9 cellular contexts compared by ENCODE assay signal in genomic region chr11:44979536-44980399, GRCh38. TPM values are rescaled to one million over a fixed set of nuclear protein-coding genes. Genes with fewer than 3 reads are reported as not detected.
DNase-seq lines count a peak whose midpoint lies in the region; ATAC-seq and TF ChIP-seq lines count a peak whose summit lies in the region.
"Had no signal": no experiment of that assay in that cellular context is flagged by ENCODE, and none has a peak within 500 bp of the region (broad histone marks: within the 10 kb centered on the region; RNA-seq: fewer than 3 reads in every experiment).

No MANE protein-coding gene starts in this region.

- H3K9me3 ChIP-seq in mucosa of rectum (ENCODE audit: control insufficient read depth in 2 of 2, low read length in 2 of 2): no peaks in the 10 kb centered on the region
- H3K9me3 ChIP-seq in esophagus muscularis mucosa: no peaks in the 10 kb centered on the region
- no peaks in the 10 kb centered on the region for H3K9me3 ChIP-seq in GM23248 (ENCODE audit: low read depth)

- H3K79me2 ChIP-seq in GM23248 (ENCODE audit: insufficient read depth): no peaks in the 10 kb centered on the region

- intact Hi-C loops in esophagus muscularis mucosa (cut with DNase I): no loop called here

- no peak for TF ChIP-seq POLR2A in esophagus muscularis mucosa (IDR thresholded peaks at IDR 0.05; ENCODE audit: low read depth)

- in situ Hi-C loops in GM23248 (cut with MboI): loop anchor here (5.0 kb wide), 1 partner anchor 52 kb away; no protein-coding TSS in a partner anchor

- TF ChIP-seq EP300 in esophagus muscularis mucosa (IDR thresholded peaks at IDR 0.05): no peak

- no peak for ATAC-seq in HG03469 (IDR thresholded peaks at IDR 0.05; ENCODE audit: unreplicated experiment)

- 79% methylated on average over 22 of the region's 25 CpGs for WGBS in esophagus muscularis mucosa
- 77 to 80% methylated on average over 25 of the region's 25 CpGs for WGBS in GM23248 (ENCODE audit: low coverage in 1 of 2, low lambda C conversion rate in 2 of 2, missing lambda C conversion rate in 2 of 2), 2 experiments

- no peak overlapping the region for H2AFZ ChIP-seq in GM23248

- H3K27ac ChIP-seq in mucosa of rectum (ENCODE audit: low read depth in 2 of 2, low read length in 2 of 2) (peak overlapping the region; percentile 93 to 95), esophagus muscularis mucosa (replicated peaks in 1 of 4) (peak overlapping the region in 1 of 4 donors; percentile 14), GM23248 (no peak overlapping the region)

- no peak overlapping the region for H3K4me2 ChIP-seq in GM23248 (ENCODE audit: unreplicated experiment)

- peaks cover 49 to 50% of the 10 kb centered on the region in 2 donors for H3K4me1 ChIP-seq in mucosa of rectum (ENCODE audit: control insufficient read depth in 2 of 2, insufficient read depth in 2 of 2, low read length in 2 of 2)
- H3K4me1 ChIP-seq in esophagus muscularis mucosa: peaks cover 13 to 29% (median 18%) of the 10 kb centered on the region in 4 donors
- H3K4me1 ChIP-seq in GM23248 (ENCODE audit: insufficient read depth): no peaks in the 10 kb centered on the region

- peak; percentile 92 for DNase-seq in COR-L47 (lab: John Stamatoyannopoulos, UW)
- DNase-seq in NCI-H2029 treated with DMSO at 0.1 percent for 48 hours (lab: John Stamatoyannopoulos, UW): peak; percentile 95
- DNase-seq in dermis blood vessel endothelial cell: peak; percentile 94
- DNase-seq in esophagus muscularis mucosa (ENCODE audit: extremely low spot score): no peak
- DNase-seq in germinal center (ENCODE audit: low spot score): no peak
- DNase-seq in GM23248: no peak
- DNase-seq: IMR-90 had no signal

- H4K20me1 ChIP-seq in GM23248 (ENCODE audit: insufficient read depth): no peaks in the 10 kb centered on the region

- H3K36me3 ChIP-seq in mucosa of rectum (ENCODE audit: control insufficient read depth in 2 of 2, insufficient read depth in 2 of 2, low read length in 2 of 2) (no peaks in the 10 kb centered on the region), esophagus muscularis mucosa (no peaks in the 10 kb centered on the region), GM23248 (ENCODE audit: low read depth) (no peaks in the 10 kb centered on the region)

- H3K4me3 ChIP-seq in mucosa of rectum (ENCODE audit: low read length in 2 of 2) (peak overlapping the region; percentile 28 to 59), esophagus muscularis mucosa (no peak overlapping the region), GM23248 (no peak overlapping the region)

- no peak for TF ChIP-seq CTCF in esophagus muscularis mucosa (IDR thresholded peaks at IDR 0.05)

- H3K9ac ChIP-seq in mucosa of rectum (ENCODE audit: low read depth in 1 of 2, low read length in 2 of 2) (peak overlapping the region; percentile 29 to 64), GM23248 (no peak overlapping the region)

- no peaks in the 10 kb centered on the region for H3F3A ChIP-seq in GM23248 (ENCODE audit: insufficient read depth)

- H3K27me3 ChIP-seq in mucosa of rectum (ENCODE audit: control insufficient read depth in 2 of 2, insufficient read depth in 2 of 2, low read length in 2 of 2): no peaks in the 10 kb centered on the region
- H3K27me3 ChIP-seq in esophagus muscularis mucosa: no peaks in the 10 kb centered on the region
- peaks cover 7% of the 10 kb centered on the region; the same call in 1 of the 2 replicates for H3K27me3 ChIP-seq in GM23248 (replicated peaks; ENCODE audit: insufficient read depth)

- no peaks in the 10 kb centered on the region for H3K9me2 ChIP-seq in GM23248 (ENCODE audit: insufficient read depth)

RNA-seq across cellular contexts. Expression of gene TP53I11, which starts 29.1 kb away (rescaled TPM):
- total RNA-seq in dermis blood vessel endothelial cell: 31.0 and 47.1 TPM in 2 replicates
- 10 to 100 TPM; 51.1 to 76.1 (median 59.2) TPM for total RNA-seq in esophagus muscularis mucosa
- total RNA-seq in GM23248 (2014; rRNA removed; shearing (Covaris generic)): 59.9 and 66.5 TPM in 2 replicates
- polyA plus RNA-seq in GM23248 (2016; fragmentation: Nextera tagmentation; extraction: Ambion mirVana): 117 and 118 TPM in 2 replicates

Comparison
In these comparisons a context has a peak if more than half of its experiments do, and no peak if none do; other contexts are left out.
1. DNase-seq: peak in COR-L47 (single experiment), NCI-H2029 treated with DMSO at 0.1 percent for 48 hours (single experiment) and dermis blood vessel endothelial cell (single experiment); none in esophagus muscularis mucosa (single experiment), germinal center (single experiment) and GM23248 (single experiment).
2. H3K4me3 ChIP-seq: peak in mucosa of rectum (2 of 2); none in esophagus muscularis mucosa (0 of 4) and GM23248 (single experiment).